In genomic region chrX:154721155-154721554, GRCh38 we compare ENCODE assay signal across 18 cellular contexts. TPM values are rescaled to one million over a fixed set of nuclear protein-coding genes. Genes with fewer than 3 reads are reported as not detected.
DNase-seq lines count a peak whose midpoint lies in the region; ATAC-seq and TF ChIP-seq lines count a peak whose summit lies in the region.
"Had no signal": no experiment of that assay in that cellular context is flagged by ENCODE, and none has a peak within 500 bp of the region (broad histone marks: within the 10 kb centered on the region; RNA-seq: fewer than 3 reads in every experiment).

No MANE protein-coding gene starts in this region.

- TF ChIP-seq CTCF in HL-60 (IDR thresholded peaks at IDR 0.05; ENCODE audit: insufficient read depth, low read length) = no peak
- TF ChIP-seq CTCF in psoas muscle (IDR thresholded peaks at IDR 0.05) = no peak

- H3K9me3 Mint-ChIP-seq in activated naive CD8-positive, alpha-beta T cell treated with anti-CD3 and anti-CD28 coated beads, Interleukin-2, amount 10 ng/mL, durations not matched to agents 7 days and 5 days = peaks cover 1% of the 10 kb centered on the region
- no peaks in the 10 kb centered on the region for H3K9me3 Mint-ChIP-seq in activated naive CD8-positive, alpha-beta T cell treated with anti-CD3 and anti-CD28 coated beads, Interleukin-2, amount 50 U/mL, for 24 hours
- no peaks in the 10 kb centered on the region for H3K9me3 Mint-ChIP-seq in immature natural killer cell
- H3K9me3 Mint-ChIP-seq: CD4-positive, alpha-beta memory T cell had no signal

- DNase-seq in activated naive CD8-positive, alpha-beta T cell treated with anti-CD3 and anti-CD28 coated beads, Interleukin-2, amount 10 ng/mL, durations not matched to agents 7 days and 5 days = no peak
- no peak for DNase-seq in activated naive CD8-positive, alpha-beta T cell treated with anti-CD3 and anti-CD28 coated beads, Interleukin-2, amount 50 U/mL, for 24 hours
- DNase-seq in HL-60 (ENCODE audit: low read depth in 1 of 2, low spot score in 1 of 2) = no peak
- DNase-seq in immature natural killer cell = no peak
- no peak for DNase-seq in psoas muscle
- no peak for DNase-seq in NCI-H748 (lab: John Stamatoyannopoulos, UW; ENCODE audit: unreplicated experiment)
- DNase-seq: 8988T; Calu3; CD4-positive, alpha-beta memory T cell; DMS79 treated with DMSO at 0.1 percent for 48 hours; EL; H9 had no signal

- H3K27ac ChIP-seq in HL-60 (replicated peaks) (peak overlapping the region; percentile 28; the same call in 1 of the 2 replicates), psoas muscle (no peak overlapping the region)
- H3K27ac ChIP-seq: BLaER1 had no signal

- 90 to 98% (median 98%) methylated on average over 3 of the region's 3 CpGs for WGBS in psoas muscle, 3 donors

- peak overlapping the region; percentile 34 for H3K27ac Mint-ChIP-seq in activated naive CD8-positive, alpha-beta T cell treated with anti-CD3 and anti-CD28 coated beads, Interleukin-2, amount 10 ng/mL, durations not matched to agents 7 days and 5 days
- no peak overlapping the region for H3K27ac Mint-ChIP-seq in activated naive CD8-positive, alpha-beta T cell treated with anti-CD3 and anti-CD28 coated beads, Interleukin-2, amount 50 U/mL, for 24 hours
- peak overlapping the region; percentile 32 to 81 (median 64) for H3K27ac Mint-ChIP-seq in immature natural killer cell
- H3K27ac Mint-ChIP-seq: H9 had no signal

- peaks cover 60% of the 10 kb centered on the region for H3K4me1 Mint-ChIP-seq in activated naive CD8-positive, alpha-beta T cell treated with anti-CD3 and anti-CD28 coated beads, Interleukin-2, amount 10 ng/mL, durations not matched to agents 7 days and 5 days
- H3K4me1 Mint-ChIP-seq in activated naive CD8-positive, alpha-beta T cell treated with anti-CD3 and anti-CD28 coated beads, Interleukin-2, amount 50 U/mL, for 24 hours = peaks cover 66% of the 10 kb centered on the region
- H3K4me1 Mint-ChIP-seq in immature natural killer cell = peaks cover 85 to 91% of the 10 kb centered on the region in 2 donors

- intact Hi-C loops in psoas muscle (cut with DNase I) = no loop called here

- H3K9me3 ChIP-seq in psoas muscle = no peaks in the 10 kb centered on the region

- no peak for ATAC-seq in activated naive CD8-positive, alpha-beta T cell treated with anti-CD3 and anti-CD28 coated beads, Interleukin-2, amount 10 ng/mL, durations not matched to agents 7 days and 5 days (ENCODE audit: low read depth)
- ATAC-seq in activated naive CD8-positive, alpha-beta T cell treated with anti-CD3 and anti-CD28 coated beads, Interleukin-2, amount 50 U/mL, for 24 hours = no peak
- ATAC-seq in psoas muscle (no peak), HG03565 (IDR thresholded peaks at IDR 0.05; ENCODE audit: unreplicated experiment) (no peak)
- ATAC-seq: GM12878 had no signal

- no peaks in the 10 kb centered on the region for H3K36me3 ChIP-seq in psoas muscle (ENCODE audit: insufficient read depth in 1 of 2, low read depth in 1 of 2)
- H3K36me3 ChIP-seq: BLaER1 had no signal

- H3K27me3 ChIP-seq in HL-60 (ENCODE audit: insufficient read depth, poor library complexity, severe bottlenecking) (no peaks in the 10 kb centered on the region), psoas muscle (ENCODE audit: insufficient read depth in 3 of 3, low read length in 2 of 3) (no peaks in the 10 kb centered on the region)

- peaks cover 13% of the 10 kb centered on the region for H3K36me3 Mint-ChIP-seq in activated naive CD8-positive, alpha-beta T cell treated with anti-CD3 and anti-CD28 coated beads, Interleukin-2, amount 10 ng/mL, durations not matched to agents 7 days and 5 days
- peaks cover 6% of the 10 kb centered on the region for H3K36me3 Mint-ChIP-seq in activated naive CD8-positive, alpha-beta T cell treated with anti-CD3 and anti-CD28 coated beads, Interleukin-2, amount 50 U/mL, for 24 hours (ENCODE audit: low read depth)
- H3K36me3 Mint-ChIP-seq in immature natural killer cell = peaks cover 0 to 10% (median 0%) of the 10 kb centered on the region in 3 donors
- H3K36me3 Mint-ChIP-seq: CD4-positive, alpha-beta memory T cell; IgD-negative memory B cell had no signal

- H3K4me1 ChIP-seq in psoas muscle = no peaks in the 10 kb centered on the region

- no peak overlapping the region for H3K4me3 Mint-ChIP-seq in activated naive CD8-positive, alpha-beta T cell treated with anti-CD3 and anti-CD28 coated beads, Interleukin-2, amount 10 ng/mL, durations not matched to agents 7 days and 5 days
- no peak overlapping the region for H3K4me3 Mint-ChIP-seq in activated naive CD8-positive, alpha-beta T cell treated with anti-CD3 and anti-CD28 coated beads, Interleukin-2, amount 50 U/mL, for 24 hours
- H3K4me3 Mint-ChIP-seq in immature natural killer cell = peak overlapping the region in 1 of 5 donors; percentile 8
- H3K4me3 Mint-ChIP-seq: CD14-positive monocyte; CD4-positive, alpha-beta memory T cell; H9; IgD-negative memory B cell had no signal

- H3K4me3 ChIP-seq in HL-60 (replicated peaks; ENCODE audit: insufficient read depth, low read length) = no peak overlapping the region
- H3K4me3 ChIP-seq in psoas muscle = no peak overlapping the region
- H3K4me3 ChIP-seq: BLaER1, GM12878 had no signal

- H3K27me3 Mint-ChIP-seq in activated naive CD8-positive, alpha-beta T cell treated with anti-CD3 and anti-CD28 coated beads, Interleukin-2, amount 10 ng/mL, durations not matched to agents 7 days and 5 days = no peaks in the 10 kb centered on the region
- no peaks in the 10 kb centered on the region for H3K27me3 Mint-ChIP-seq in activated naive CD8-positive, alpha-beta T cell treated with anti-CD3 and anti-CD28 coated beads, Interleukin-2, amount 50 U/mL, for 24 hours
- H3K27me3 Mint-ChIP-seq in immature natural killer cell (ENCODE audit: low read depth in 3 of 3) = peaks cover 0 to 6% (median 3%) of the 10 kb centered on the region in 3 donors
- H3K27me3 Mint-ChIP-seq: CD4-positive, alpha-beta memory T cell had no signal

- POLR2A ChIA-PET in activated naive CD8-positive, alpha-beta T cell treated with anti-CD3 and anti-CD28 coated beads, Interleukin-2, amount 10 ng/mL, durations not matched to agents 7 days and 5 days (lab: Charles Lee) = no interaction called here

RNA-seq across cellular contexts. Expression of gene GAB3, which starts 29.7 kb away (rescaled TPM):
- total RNA-seq in activated naive CD8-positive, alpha-beta T cell treated with anti-CD3 and anti-CD28 coated beads, Interleukin-2, amount 10 ng/mL, durations not matched to agents 7 days and 5 days = 10 to 100 TPM; 17.7 to 18.7 TPM
- polyA plus RNA-seq in immature natural killer cell (10 to 100 TPM in 2 of 3 donors, 1 to 10 TPM in 1; 9.3 to 23.6 (median 15.6) TPM), psoas muscle (1 to 10 TPM in 1 of 3 donors, under 1 TPM in 2; 0.61 to 3.2 (median 0.65) TPM)
- total RNA-seq in psoas muscle = 1 to 10 TPM; 1.0 to 3.4 (median 1.4) TPM
- total RNA-seq: Calu3, G401 had no signal

RNA-seq across cellular contexts. Expression of gene DKC1, which starts 41.5 kb away (rescaled TPM):
- total RNA-seq in activated naive CD8-positive, alpha-beta T cell treated with anti-CD3 and anti-CD28 coated beads, Interleukin-2, amount 10 ng/mL, durations not matched to agents 7 days and 5 days = 10 to 100 TPM; 67.2 to 70.5 TPM
- polyA plus RNA-seq in immature natural killer cell (10 to 100 TPM; 21.1 to 35.5 (median 32.3) TPM), psoas muscle (10 to 100 TPM; 23.4 to 61.0 (median 38.2) TPM)
- 10 to 100 TPM; 21.2 to 45.5 (median 34.6) TPM for total RNA-seq in psoas muscle

Comparison
In these comparisons a context has a peak if more than half of its experiments do, and no peak if none do; other contexts are left out.
1. RNA of gene GAB3, which starts 29.7 kb away (total RNA-seq): 17.7 to 18.7 TPM in activated naive CD8-positive, alpha-beta T cell treated with anti-CD3 and anti-CD28 coated beads, Interleukin-2, amount 10 ng/mL, durations not matched to agents 7 days and 5 days; 1.0 to 3.4 TPM in psoas muscle; every median in the first group is over 4 times any median in the second.